Comparison of ENCODE assay signal across 1 cellular context in genomic region chr11:303359-303758, GRCh38.
TF ChIP-seq lines count a peak whose summit lies in the region.

No MANE protein-coding gene starts in this region.

TF ChIP-seq in WTC11, 78 proteins besides CTCF, POLR2A, EP300 and RAD21 (continued from another document):
- TF ChIP-seq IRF1 (CRISPR knock-in tag; IDR thresholded peaks at IDR 0.05) (no peak), ZBTB21 (CRISPR knock-in tag; IDR thresholded peaks at IDR 0.05; ENCODE audit: borderline replicate concordance) (no peak), MLX (CRISPR knock-in tag; IDR thresholded peaks at IDR 0.05) (no peak), AR (CRISPR knock-in tag; IDR thresholded peaks at IDR 0.05) (no peak), ARID4B (CRISPR knock-in tag; IDR thresholded peaks at IDR 0.05; ENCODE audit: borderline replicate concordance) (no peak), SMAD4 (CRISPR knock-in tag; IDR thresholded peaks at IDR 0.05) (no peak), ATF2 (CRISPR knock-in tag; IDR thresholded peaks at IDR 0.05; ENCODE audit: borderline replicate concordance, low read depth) (no peak), JAZF1 (CRISPR knock-in tag; IDR thresholded peaks at IDR 0.05) (no peak), MAX (CRISPR knock-in tag; IDR thresholded peaks at IDR 0.05) (no peak), USF1 (CRISPR knock-in tag; IDR thresholded peaks at IDR 0.05) (no peak), KAT7 (CRISPR knock-in tag; IDR thresholded peaks at IDR 0.05; ENCODE audit: borderline replicate concordance) (no peak), ZNF263 (CRISPR knock-in tag; IDR thresholded peaks at IDR 0.05; ENCODE audit: low read depth) (no peak)
